Comparison of ENCODE assay signal across 17 cellular contexts in the genomic region with DNA sequence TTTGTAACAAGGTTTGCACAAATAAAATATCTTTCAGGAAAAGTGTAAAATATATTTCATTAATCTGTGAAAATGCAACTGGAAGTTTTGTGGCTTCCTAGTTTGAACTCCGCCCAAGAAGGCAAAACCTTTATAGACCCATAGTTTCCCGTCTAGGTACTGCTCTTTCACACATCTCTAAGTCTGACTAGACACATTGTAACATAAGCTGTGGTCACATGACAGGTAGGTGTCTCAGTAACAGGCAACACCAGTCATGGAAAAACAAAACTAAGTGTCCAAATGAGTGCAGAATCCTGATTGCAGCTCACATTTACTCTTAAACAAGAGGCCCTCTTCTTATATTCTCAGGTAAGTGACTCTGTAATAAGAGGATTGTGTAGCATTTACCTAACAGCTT. TPM values are rescaled to one million over a fixed set of nuclear protein-coding genes. Genes with fewer than 3 reads are reported as not detected.
DNase-seq lines count a peak whose midpoint lies in the region; FAIRE-seq and TF ChIP-seq lines count a peak whose summit lies in the region.
"Had no signal": no experiment of that assay in that cellular context is flagged by ENCODE, and none has a peak within 500 bp of the region (broad histone marks: within the 10 kb centered on the region; RNA-seq: fewer than 3 reads in every experiment).

No MANE protein-coding gene starts in this region.

- no peak overlapping the region for H3K27ac Mint-ChIP-seq in activated CD4-positive, alpha-beta T cell treated with anti-CD3 and anti-CD28 coated beads, Interleukin-2, amount 10 ng/mL, durations not matched to agents 24 days and 14 days
- H3K27ac Mint-ChIP-seq: CD14-positive monocyte; CD8-positive, alpha-beta T cell; HFFc6 had no signal

- no peak overlapping the region for H2AFZ ChIP-seq in Karpas-422 (ENCODE audit: low read length)

- no peak for TF ChIP-seq CTCF in bronchial epithelial cell (IDR thresholded peaks at IDR 0.05; ENCODE audit: insufficient read depth, low read length, severe bottlenecking)

- no peaks in the 10 kb centered on the region for H3K4me1 Mint-ChIP-seq in activated CD4-positive, alpha-beta T cell treated with anti-CD3 and anti-CD28 coated beads, Interleukin-2, amount 10 ng/mL, durations not matched to agents 24 days and 14 days
- H3K4me1 Mint-ChIP-seq: CD14-positive monocyte had no signal

- FAIRE-seq in bronchial epithelial cell (lab: Jason Lieb, UNC): no peak
- FAIRE-seq: GM18507, HepG2, HTR-8/SVneo had no signal

- no peaks in the 10 kb centered on the region for H3K79me2 ChIP-seq in Karpas-422 (ENCODE audit: low read length)

- H3K4me1 ChIP-seq in Karpas-422 (ENCODE audit: low read length): no peaks in the 10 kb centered on the region
- H3K4me1 ChIP-seq: Caco-2 had no signal

- H3K36me3 ChIP-seq in bronchial epithelial cell (ENCODE audit: control insufficient read depth, insufficient read depth, low read length) (no peaks in the 10 kb centered on the region), Karpas-422 (ENCODE audit: insufficient read depth, low read length) (no peaks in the 10 kb centered on the region)

- peak; percentile 24 for DNase-seq in DMS 273 (lab: John Stamatoyannopoulos, UW; ENCODE audit: unreplicated experiment)
- no peak for DNase-seq in DMS 273 treated with DMSO at 0.1 percent for 48 hours (lab: John Stamatoyannopoulos, UW)
- DNase-seq in NCI-H69 (lab: John Stamatoyannopoulos, UW): peak; percentile 16
- DNase-seq in bronchial epithelial cell (ENCODE audit: low read depth): peak; percentile 24
- DNase-seq in left kidney (ENCODE audit: low read depth, low spot score): peak; percentile 62
- DNase-seq in KG1 (lab: John Stamatoyannopoulos, UW): no peak
- DNase-seq in activated CD4-positive, alpha-beta T cell treated with anti-CD3 and anti-CD28 coated beads, Interleukin-2, amount 10 ng/mL, durations not matched to agents 24 days and 14 days: no peak
- no peak for DNase-seq in Karpas-422
- DNase-seq: Caco-2; CD8-positive, alpha-beta T cell; HCEC 1CT; HFFc6 had no signal

- H3K27me3 ChIP-seq in bronchial epithelial cell (ENCODE audit: control insufficient read depth, insufficient read depth, low read length) (no peaks in the 10 kb centered on the region), Karpas-422 (ENCODE audit: low read length) (no peaks in the 10 kb centered on the region)

- H3K4me3 ChIP-seq in bronchial epithelial cell (ENCODE audit: low read depth, low read length) (no peak overlapping the region), Karpas-422 (ENCODE audit: low read length) (no peak overlapping the region)

- no peaks in the 10 kb centered on the region for H3K9me3 ChIP-seq in Karpas-422 (ENCODE audit: low read length)
- H3K9me3 ChIP-seq: Caco-2 had no signal

- no peaks in the 10 kb centered on the region for H3K36me3 Mint-ChIP-seq in activated CD4-positive, alpha-beta T cell treated with anti-CD3 and anti-CD28 coated beads, Interleukin-2, amount 10 ng/mL, durations not matched to agents 24 days and 14 days (ENCODE audit: low read depth)
- H3K36me3 Mint-ChIP-seq: CD8-positive, alpha-beta T cell had no signal

- H3K9ac ChIP-seq in Karpas-422 (ENCODE audit: low read length): no peak overlapping the region

- H3K4me2 ChIP-seq in Karpas-422 (ENCODE audit: low read depth, low read length, poor library complexity, severe bottlenecking): no peak overlapping the region

- no peak overlapping the region for H3K27ac ChIP-seq in Karpas-422 (ENCODE audit: low read length)
- H3K27ac ChIP-seq: 22Rv1 had no signal

- peaks cover 3% of the 10 kb centered on the region for H3K27me3 Mint-ChIP-seq in activated CD4-positive, alpha-beta T cell treated with anti-CD3 and anti-CD28 coated beads, Interleukin-2, amount 10 ng/mL, durations not matched to agents 24 days and 14 days

- no peak overlapping the region for H3K4me3 Mint-ChIP-seq in activated CD4-positive, alpha-beta T cell treated with anti-CD3 and anti-CD28 coated beads, Interleukin-2, amount 10 ng/mL, durations not matched to agents 24 days and 14 days
- H3K4me3 Mint-ChIP-seq: CD14-positive monocyte; CD8-positive, alpha-beta T cell; HFFc6 had no signal

- H4K20me1 ChIP-seq in Karpas-422 (ENCODE audit: insufficient read depth, low read depth, low read length): no peaks in the 10 kb centered on the region

- peaks cover 6% of the 10 kb centered on the region for H3K9me3 Mint-ChIP-seq in activated CD4-positive, alpha-beta T cell treated with anti-CD3 and anti-CD28 coated beads, Interleukin-2, amount 10 ng/mL, durations not matched to agents 24 days and 14 days

- intact Hi-C loops in activated CD4-positive, alpha-beta T cell treated with anti-CD3 and anti-CD28 coated beads, Interleukin-2, amount 10 ng/mL, durations not matched to agents 24 days and 14 days (cut with micrococcal nuclease): no loop called here

- no peaks in the 10 kb centered on the region for H3K9me2 ChIP-seq in Karpas-422 (replicated peaks; ENCODE audit: insufficient read depth, low read length)

RNA-seq across cellular contexts. Expression of a gene that starts 55.6 kb away (rescaled TPM):
- total RNA-seq in bronchial epithelial cell: 30.0 and 31.6 TPM in 2 replicates
- total RNA-seq in activated CD4-positive, alpha-beta T cell treated with anti-CD3 and anti-CD28 coated beads, Interleukin-2, amount 10 ng/mL, durations not matched to agents 24 days and 14 days: 0.19 and 0.23 TPM in 2 replicates
- total RNA-seq in Karpas-422 (2014; rRNA removed; shearing (Covaris generic); ENCODE audit: low replicate concordance): not detected in 2 replicates
- total RNA-seq: CD8-positive, alpha-beta T cell; HepG2 had no signal

Comparison
In these comparisons a context has a peak if more than half of its experiments do, and no peak if none do; other contexts are left out.
1. DNase-seq: peak in DMS 273 (single experiment), NCI-H69 (single experiment), bronchial epithelial cell (single experiment) and left kidney (single experiment); none in DMS 273 treated with DMSO at 0.1 percent for 48 hours (single experiment), KG1 (single experiment), activated CD4-positive, alpha-beta T cell treated with anti-CD3 and anti-CD28 coated beads, Interleukin-2, amount 10 ng/mL, durations not matched to agents 24 days and 14 days (single experiment) and Karpas-422 (single experiment).
2. RNA of a gene that starts 55.6 kb away (total RNA-seq): 30.0 to 31.6 TPM in bronchial epithelial cell; 0.19 to 0.23 TPM in activated CD4-positive, alpha-beta T cell treated with anti-CD3 and anti-CD28 coated beads, Interleukin-2, amount 10 ng/mL, durations not matched to agents 24 days and 14 days and not detected in Karpas-422; every median in the first group is over 10 times any median in the second.